Comparison of ENCODE assay signal across 13 cellular contexts in genomic region chr17:54902017-54902416, GRCh38. TPM values are rescaled to one million over a fixed set of nuclear protein-coding genes. Genes with fewer than 3 reads are reported as not detected.
A peak's percentile ranks its signal among the peaks of the same experiment; 100 is the strongest.
DNase-seq lines count a peak whose midpoint lies in the region; ATAC-seq, FAIRE-seq and TF ChIP-seq lines count a peak whose summit lies in the region.
"Had no signal": no experiment of that assay in that cellular context is flagged by ENCODE, and none has a peak within 500 bp of the region (broad histone marks: within the 10 kb centered on the region; RNA-seq: fewer than 3 reads in every experiment).

No MANE protein-coding gene starts in this region.

- DNase-seq in K562 (ENCODE audit: extremely low read depth in 1 of 4, low spot score in 3 of 4) (no peak), small intestine (peak; percentile 6), RPMI8226 (no peak), SIG-M5 treated with dmso at 0.1 percent for 504 hours (lab: John Stamatoyannopoulos, UW; ENCODE audit: unreplicated experiment) (no peak)
- DNase-seq: activated CD4-positive, CD25-positive, alpha-beta regulatory T cell; BE2C; foreskin melanocyte; NCI-H774; stimulated activated CD4-positive, alpha-beta T cell treated with anti-CD3 and anti-CD28 coated beads, Interleukin-4, amount 100 ng/mL, for 1 hour had no signal

- H3K79me2 ChIP-seq in K562 (ENCODE audit: control insufficient read depth, insufficient read depth, low read length) = peaks cover 14% of the 10 kb centered on the region

- H4K20me1 ChIP-seq in K562 (replicated peaks; ENCODE audit: control insufficient read depth, insufficient read depth, low read length) = 0 out of 2 replicates have a peak, but pooled peaks cover 5% of the 10 kb centered on the region

- H3K4me3 ChIP-seq in HEK293 (ENCODE audit: low read depth, low read length) (peak overlapping the region; percentile 86; the same call in 1 of the 2 replicates), K562 (peak overlapping the region; percentile 69; the same call in 1 of the 2 replicates), liver (ENCODE audit: low read depth in 1 of 3, low read length in 3 of 3) (peak overlapping the region; percentile 57 to 83 (median 79)), small intestine (ENCODE audit: low read depth in 1 of 2, low read length in 2 of 2) (no peak overlapping the region)

- H3K27me3 ChIP-seq in K562 (ENCODE audit: control insufficient read depth in 2 of 2, insufficient read depth in 2 of 2, low read length in 2 of 2) = no peaks in the 10 kb centered on the region
- H3K27me3 ChIP-seq in liver (ENCODE audit: control insufficient read depth in 4 of 4, insufficient read depth in 4 of 4, low read length in 3 of 4) = no peaks in the 10 kb centered on the region
- H3K27me3 ChIP-seq in small intestine (ENCODE audit: control insufficient read depth in 2 of 2, insufficient read depth in 2 of 2, low read length in 2 of 2) = peaks cover 0 to 2% of the 10 kb centered on the region in 2 donors
- H3K27me3 ChIP-seq: BE2C had no signal

- ATAC-seq in K562 = no peak
- no peak for ATAC-seq in GM21515 (IDR thresholded peaks at IDR 0.05; ENCODE audit: unreplicated experiment)
- ATAC-seq in GM21390 (IDR thresholded peaks at IDR 0.05; ENCODE audit: unreplicated experiment) = no peak

- H2AFZ ChIP-seq in K562 (ENCODE audit: low read depth, low read length) = 0 out of 2 replicates have a peak overlapping the region, but pooled peaks have one; percentile 7

- CTCF ChIA-PET in HEK293 (lab: Yijun Ruan, JAX) = interaction anchor here (0.7 to 1.0 kb wide), 3 partner anchors 9 to 1870 kb away, joined by 3 read pairs; no protein-coding TSS in a partner anchor
- CTCF ChIA-PET in K562 (lab: Yijun Ruan, JAX; ENCODE audit: low intra/inter-chr PET ratio) = no interaction called here

- POLR2A ChIA-PET in HEK293 (lab: Yijun Ruan, JAX) = interaction anchor here (0.7 to 1.9 kb wide), 2 partner anchors 8 to 11 kb away, joined by 3 to 5 read pairs; no protein-coding TSS in a partner anchor
- POLR2A ChIA-PET in K562 (lab: Yijun Ruan, JAX) = interaction anchor here (1.1 to 2.1 kb wide), 4 partner anchors 10 to 41 kb away, joined by 3 to 5 read pairs (median 3); no protein-coding TSS in a partner anchor

- BruUV-seq in K562 (replicated peaks; lab: Mats Ljungman, UMichigan) = no TSS peak

- TF ChIP-seq CTCF in HEK293 (tag by site-specific recombination; IDR thresholded peaks at IDR 0.05) (no peak), K562 (IDR thresholded peaks at IDR 0.05 in 2 of 3, conservative IDR thresholded peaks at IDR 0.05 in 1 of 3; ENCODE audit: insufficient read depth in 2 of 3, low read depth in 1 of 3, low read length in 3 of 3) (no peak), liver (IDR thresholded peaks at IDR 0.05; ENCODE audit: low read depth, low read length, missing input control) (no peak)

- WGBS in K562 (ENCODE audit: insufficient coverage, low coverage, missing lambda C conversion rate) = 57% methylated on average over 9 of the region's 9 CpGs
- 47% methylated on average over 9 of the region's 9 CpGs for WGBS in liver
- WGBS in small intestine, 3 donors = 27 to 76% (median 40%) methylated on average over 9 of the region's 9 CpGs

- H3K27ac ChIP-seq in HEK293 (ENCODE audit: extremely low read depth, low read depth, low read length) = no peak overlapping the region; the same call in 1 of the 2 replicates
- H3K27ac ChIP-seq in K562 (ENCODE audit: extremely low read depth, low read depth, low read length) = no peak overlapping the region
- no peak overlapping the region for H3K27ac ChIP-seq in liver (ENCODE audit: low read depth in 1 of 2, low read length in 2 of 2)
- peak overlapping the region in 1 of 2 donors; percentile 85 for H3K27ac ChIP-seq in small intestine (ENCODE audit: low read depth in 1 of 2, low read length in 1 of 2)

- H3K4me1 ChIP-seq in HEK293 (ENCODE audit: control insufficient read depth, insufficient read depth, low read length) = no peaks in the 10 kb centered on the region
- peaks cover 14 to 20% of the 10 kb centered on the region in 2 experiments; a peak in 4 of 5 replicates for H3K4me1 ChIP-seq in K562 (replicated peaks in 1 of 2; ENCODE audit: control insufficient read depth in 2 of 2, insufficient read depth in 2 of 2, low read length in 2 of 2)
- peaks cover 0 to 36% (median 23%) of the 10 kb centered on the region in 4 donors for H3K4me1 ChIP-seq in liver (ENCODE audit: control insufficient read depth in 4 of 4, insufficient read depth in 4 of 4, low read length in 3 of 4)
- H3K4me1 ChIP-seq in small intestine (ENCODE audit: control insufficient read depth in 2 of 2, insufficient read depth in 1 of 2, low read depth in 1 of 2, low read length in 1 of 2) = peaks cover 3% of the 10 kb centered on the region in 2 donors
- H3K4me1 ChIP-seq: BE2C had no signal

- H3K36me3 ChIP-seq in HEK293 (ENCODE audit: control insufficient read depth in 2 of 2, insufficient read depth in 1 of 2, low read length in 2 of 2) (peaks cover 17 to 30% of the 10 kb centered on the region in 2 experiments), K562 (ENCODE audit: control insufficient read depth, insufficient read depth, low read length) (peaks cover 6% of the 10 kb centered on the region; the same call in 1 of the 3 replicates), liver (ENCODE audit: control insufficient read depth in 4 of 4, insufficient read depth in 3 of 4, low read depth in 1 of 4, low read length in 3 of 4) (no peaks in the 10 kb centered on the region), small intestine (ENCODE audit: control insufficient read depth in 2 of 2, insufficient read depth in 2 of 2, low read length in 2 of 2) (no peaks in the 10 kb centered on the region)
- H3K36me3 ChIP-seq: BE2C had no signal

- TF ChIP-seq POLR2A in K562 (conservative IDR thresholded peaks at IDR 0.05) = no peak

- H3K9ac ChIP-seq in K562 (ENCODE audit: insufficient read depth in 1 of 2, low read depth in 2 of 2, low read length in 2 of 2) (0 out of 4 replicates have a peak overlapping the region, but pooled peaks of 1 of the 2 experiments have one; percentile 62), liver (ENCODE audit: low read depth in 1 of 2, low read length in 2 of 2) (peak overlapping the region; percentile 30 to 72)

- FAIRE-seq in K562 (lab: Jason Lieb, UNC) (no peak), small intestine (lab: Jason Lieb, UNC) (no peak)

- no peak for TF ChIP-seq EP300 in K562 (IDR thresholded peaks at IDR 0.05; ENCODE audit: low read length)

- intact Hi-C loops in K562 (cut with micrococcal nuclease) = loop anchor here (5.0 kb wide), 1 partner anchor 40 kb away; no protein-coding TSS in a partner anchor

- in situ Hi-C loops in K562 (cut with MboI) = no loop called here

- H3K9me1 ChIP-seq in K562 (ENCODE audit: control insufficient read depth, insufficient read depth, low read length) = no peaks in the 10 kb centered on the region

- peak overlapping the region; percentile 91 for H3K4me2 ChIP-seq in K562 (ENCODE audit: insufficient read depth, low read length)

- TF ChIP-seq RAD21 in K562 (CRISPR knock-in tag; conservative IDR thresholded peaks at IDR 0.05 in 1 of 2, IDR thresholded peaks at IDR 0.05 in 1 of 2) = no peak
- TF ChIP-seq RAD21 in liver (IDR thresholded peaks at IDR 0.05) = no peak

- no peaks in the 10 kb centered on the region for H3K9me3 ChIP-seq in HEK293 (ENCODE audit: control insufficient read depth, insufficient read depth, low read depth, low read length)
- H3K9me3 ChIP-seq in K562 (replicated peaks; ENCODE audit: control insufficient read depth, insufficient read depth, low read depth, low read length) = no peaks in the 10 kb centered on the region
- no peaks in the 10 kb centered on the region for H3K9me3 ChIP-seq in liver (ENCODE audit: control insufficient read depth in 4 of 4, low read length in 3 of 4)
- no peaks in the 10 kb centered on the region for H3K9me3 ChIP-seq in small intestine (ENCODE audit: control insufficient read depth, low read depth)
- H3K9me3 ChIP-seq: BE2C had no signal

TF ChIP-seq in liver, 16 proteins besides CTCF, POLR2A, EP300 and RAD21 (continues in another document):
- TF ChIP-seq GABPA (IDR thresholded peaks at IDR 0.05 in 1 of 2, conservative IDR thresholded peaks at IDR 0.05 in 1 of 2) = no peak
- no peak for TF ChIP-seq NR2F2 (IDR thresholded peaks at IDR 0.05)
- TF ChIP-seq JUND (IDR thresholded peaks at IDR 0.05) = no peak
- no peak for TF ChIP-seq TAF1 (conservative IDR thresholded peaks at IDR 0.05)
- TF ChIP-seq SP1 (IDR thresholded peaks at IDR 0.05) = no peak
- no peak for TF ChIP-seq FOXA1 (IDR thresholded peaks at IDR 0.05)
- TF ChIP-seq RXRA (IDR thresholded peaks at IDR 0.05) = no peak
- TF ChIP-seq MAX (IDR thresholded peaks at IDR 0.05) = no peak
- TF ChIP-seq HNF4A (conservative IDR thresholded peaks at IDR 0.05) = no peak
- TF ChIP-seq FOXA2 (IDR thresholded peaks at IDR 0.05) = no peak
- no peak for TF ChIP-seq EGR1 (IDR thresholded peaks at IDR 0.05; ENCODE audit: low read depth in 2 of 2)

RNA-seq across cellular contexts. Expression of gene TOM1L1, which starts 1.4 kb away (rescaled TPM):
- 35.7 and 74.7 TPM in 2 replicates for total RNA-seq in K562 (2011; cell fraction: chromatin; rRNA removed; ENCODE audit: low replicate concordance)
- 16.3 and 19.6 TPM in 2 replicates for total RNA-seq in K562 (2011; cell fraction: nucleolus; rRNA removed)
- total RNA-seq in K562 (2011; cell fraction: nucleoplasm; rRNA removed) = 33.9 and 45.3 TPM in 2 replicates
- 20.4 and 21.3 TPM in 2 replicates for total RNA-seq in K562 (2014; rRNA removed)
- total RNA-seq in K562 (2014; rRNA removed; fragmentation: Illumina TruSeq; extraction: Trizol) = 42.6 and 48.3 TPM in 2 replicates
- total RNA-seq in K562 (2015; rRNA removed; fragmentation: Illumina TruSeq; extraction: Trizol) = 29.3 and 29.5 TPM in 2 replicates
- total RNA-seq in K562 (2021) = 29.2 and 29.5 TPM in 2 replicates
- 49.7 and 74.3 TPM in 2 replicates for polyA plus RNA-seq in K562 (2011; rRNA removed)
- polyA plus RNA-seq in K562 (2011; cell fraction: cytosol; rRNA removed) = 23.3 and 25.9 TPM in 2 replicates
- 30.9 and 31.3 TPM in 2 replicates for polyA plus RNA-seq in K562 (2011; cell fraction: nucleus; rRNA removed)
- polyA plus RNA-seq in K562 (2012) = 25.0 and 41.0 TPM in 2 replicates
- 40.0 and 45.1 TPM in 2 replicates for polyA plus RNA-seq in K562 (2014; fragmentation: Illumina TruSeq; extraction: Trizol)
- polyA plus RNA-seq in K562 (2014; fragmentation: Nextera tagmentation; extraction: Ambion mirVana) = 10 to 100 TPM; 31.0 to 39.4 TPM
- polyA plus RNA-seq in K562 (2014; rRNA removed) = 28.0 and 38.4 TPM in 2 replicates
- 57.5 and 70.1 TPM in 2 replicates for polyA minus RNA-seq in K562 (2011; rRNA and poly(A)+ RNA removed)
- polyA minus RNA-seq in K562 (2011; cell fraction: cytosol; rRNA and poly(A)+ RNA removed) = 19.7 and 24.5 TPM in 2 replicates
- polyA minus RNA-seq in K562 (2011; cell fraction: nucleus; rRNA and poly(A)+ RNA removed) = 20.2 and 22.4 TPM in 2 replicates
- 100 to 1,000 TPM in 1 of 2 donors, 10 to 100 TPM in 1; 21.4 to 119 TPM for total RNA-seq in liver
- polyA plus RNA-seq in liver = 10 to 100 TPM; 28.0 to 39.8 TPM
- 100 to 1,000 TPM in 1 of 3 donors, 10 to 100 TPM in 2; 57.2 to 118 (median 78.1) TPM for polyA plus RNA-seq in small intestine

Comparison
In these comparisons a context has a peak if more than half of its experiments do, and no peak if none do; other contexts are left out.
1. H3K4me3 ChIP-seq: peak in HEK293 (single experiment), K562 (single experiment) and liver (3 of 3); none in small intestine (0 of 2).